8 cellular contexts compared by ENCODE assay signal in genomic region chr19:10653732-10654609, GRCh38. TPM values are rescaled to one million over a fixed set of nuclear protein-coding genes. Genes with fewer than 3 reads are reported as not detected.
A peak's percentile ranks its signal among the peaks of the same experiment; 100 is the strongest.
DNase-seq lines count a peak whose midpoint lies in the region; ATAC-seq, FAIRE-seq and TF ChIP-seq lines count a peak whose summit lies in the region.

Gene ILF3, plus strand, starts transcription at chr19:10654346. Its CDS starts 16,260 bp downstream, at chr19:10670606.

- H3K9me3 Mint-ChIP-seq in activated CD4-positive, alpha-beta T cell treated with anti-CD3 and anti-CD28 coated beads for 36 hours (ENCODE audit: low read depth), result no peaks in the 10 kb centered on the region

- no peaks in the 10 kb centered on the region for H3K9me3 ChIP-seq in kidney (ENCODE audit: control insufficient read depth in 1 of 2, low read length in 2 of 2)

- H3K4me3 ChIP-seq in choroid plexus epithelial cell (ENCODE audit: low read depth, low read length) (peak within 1 kb of the TSS; percentile 98), kidney (ENCODE audit: low read length in 2 of 2) (peak within 1 kb of the TSS; percentile 98)

- ATAC-seq in HG03442 (IDR thresholded peaks at IDR 0.05; ENCODE audit: unreplicated experiment), result peak; percentile 66
- peak; percentile 82 for ATAC-seq in activated CD4-positive, alpha-beta T cell treated with anti-CD3 and anti-CD28 coated beads for 36 hours

- CTCF ChIA-PET in activated CD4-positive, alpha-beta T cell treated with anti-CD3 and anti-CD28 coated beads for 36 hours (lab: Charles Lee), result interaction anchor here (1.1 to 13.4 kb wide), 2 partner anchors 48 to 73 kb away, joined by 10 to 239 read pairs; partner anchors contain the start of gene QTRT1

- intact Hi-C loops in activated CD4-positive, alpha-beta T cell treated with anti-CD3 and anti-CD28 coated beads for 36 hours (cut with DNase I, micrococcal nuclease), result loop anchor here (1.0 to 5.0 kb wide), 25 partner anchors 41 to 819 kb away; partner anchors contain the start of genes CARM1 (in 2 of the 2), QTRT1 (in 2 of the 2), ATG4D (in 1 of the 2) and CDC37 (in 1 of the 2)
- intact Hi-C loops in kidney (cut with DNase I), result no loop called here

- no peak for TF ChIP-seq CTCF in choroid plexus epithelial cell (conservative IDR thresholded peaks at IDR 0.05; ENCODE audit: low read depth, low read length)
- TF ChIP-seq CTCF in kidney (IDR thresholded peaks at IDR 0.05; ENCODE audit: borderline replicate concordance, extremely low read depth, insufficient read depth), result no peak

- peak within 1 kb of the TSS; percentile 97 for H3K27ac Mint-ChIP-seq in activated CD4-positive, alpha-beta T cell treated with anti-CD3 and anti-CD28 coated beads for 36 hours

- H3K36me3 ChIP-seq in kidney (ENCODE audit: control insufficient read depth in 1 of 2, insufficient read depth in 2 of 2, low read length in 2 of 2), result no peaks in the 10 kb centered on the region

- H3K27me3 Mint-ChIP-seq in activated CD4-positive, alpha-beta T cell treated with anti-CD3 and anti-CD28 coated beads for 36 hours, result no peaks in the 10 kb centered on the region

- H3K36me3 Mint-ChIP-seq in activated CD4-positive, alpha-beta T cell treated with anti-CD3 and anti-CD28 coated beads for 36 hours (ENCODE audit: low read depth), result peaks cover 43% of the 10 kb centered on the region

- peak within 1 kb of the TSS; percentile 96 to 99 for H3K27ac ChIP-seq in kidney (ENCODE audit: low read depth in 2 of 2, low read length in 2 of 2)

- peak within 1 kb of the TSS; percentile 86 for H3K4me3 Mint-ChIP-seq in activated CD4-positive, alpha-beta T cell treated with anti-CD3 and anti-CD28 coated beads for 36 hours

- DNase-seq in Ammon's horn (ENCODE audit: low spot score) (peak; percentile 99), GM19238 (ENCODE audit: insufficient read length, low spot score) (peak; percentile 91), NCI-H524 (lab: John Stamatoyannopoulos, UW) (peak; percentile 100), choroid plexus epithelial cell (ENCODE audit: low read depth) (peak; percentile 100), kidney (peak; percentile 100)
- DNase-seq in activated CD4-positive, alpha-beta T cell treated with anti-CD3 and anti-CD28 coated beads for 36 hours, result peak; percentile 100
- peak; percentile 99 for DNase-seq in stimulated activated CD4-positive, alpha-beta T cell treated with anti-CD3 and anti-CD28 coated beads, Interleukin-15, amount 100 ng/mL, for 24 hours

- H3K4me1 Mint-ChIP-seq in activated CD4-positive, alpha-beta T cell treated with anti-CD3 and anti-CD28 coated beads for 36 hours, result peaks cover 35% of the 10 kb centered on the region

- POLR2A ChIA-PET in activated CD4-positive, alpha-beta T cell treated with anti-CD3 and anti-CD28 coated beads for 36 hours (lab: Charles Lee), result interaction anchor here (0.5 to 0.6 kb wide), 2 partner anchors 10 to 150 kb away, joined by 3 to 8 read pairs; no protein-coding TSS in a partner anchor

- peak within 1 kb of the TSS; percentile 100 for H3K9ac ChIP-seq in kidney (ENCODE audit: low read length in 2 of 2)

- peak; percentile 80 for FAIRE-seq in kidney (lab: Jason Lieb, UNC)

- H3K4me1 ChIP-seq in kidney (ENCODE audit: control insufficient read depth in 1 of 2, insufficient read depth in 1 of 2, low read depth in 1 of 2, low read length in 2 of 2), result peaks cover 9 to 19% of the 10 kb centered on the region in 2 donors

RNA-seq across cellular contexts. Expression of gene ILF3, which starts in this region (rescaled TPM):
- 100 to 1,000 TPM; 433 to 570 TPM for total RNA-seq in activated CD4-positive, alpha-beta T cell treated with anti-CD3 and anti-CD28 coated beads for 36 hours
- 206 TPM for total RNA-seq in kidney
- polyA plus RNA-seq in kidney (ENCODE audit: insufficient read depth, low read depth, low replicate concordance), result 58.3 TPM

Comparison
In these comparisons a context has a peak if more than half of its experiments do, and no peak if none do; other contexts are left out.
1. Peak in every context shown above with its lines: DNase-seq, ATAC-seq, H3K4me3 ChIP-seq and H3K27ac ChIP-seq.